ENCODE assay signal across 25 cellular contexts in the genomic region with DNA sequence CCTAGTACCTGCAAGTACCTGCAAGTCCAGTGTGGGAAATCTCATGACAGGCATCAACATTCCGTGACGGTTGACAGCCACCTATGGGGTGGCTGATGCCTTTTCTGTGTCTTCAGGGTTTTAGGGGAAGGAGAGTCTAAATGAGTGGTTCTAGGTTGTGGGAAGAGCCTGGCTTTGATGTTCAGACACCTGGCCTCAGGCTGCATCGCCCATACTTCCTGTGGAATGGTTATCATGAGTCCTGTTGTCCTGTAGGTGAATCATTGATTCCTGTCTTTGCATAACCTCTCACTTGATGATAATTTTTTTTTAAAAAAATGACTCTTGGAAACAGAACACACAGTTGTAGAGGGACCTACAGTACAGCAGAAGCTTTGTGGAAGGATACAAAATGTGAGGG.
"Had no signal": no experiment of that assay in that cellular context is flagged by ENCODE, and none has a peak within 500 bp of the region (broad histone marks: within the 10 kb centered on the region; RNA-seq: fewer than 3 reads in every experiment).

No MANE protein-coding gene starts in this region.

- H3K9me3 ChIP-seq: adrenal gland, body of pancreas, SJCRH30, SK-N-SH had no signal

- H3K4me3 ChIP-seq: adrenal gland, body of pancreas, K562, SJCRH30 had no signal

- H3K9ac ChIP-seq: SK-N-SH had no signal

- H3K4me1 ChIP-seq: SJCRH30 had no signal

- DNase-seq: activated CD4-positive, alpha-beta T cell treated with anti-CD3 and anti-CD28 coated beads, Interleukin-2, amount 10 ng/mL, durations not matched to agents 24 days and 14 days; activated CD4-positive, alpha-beta T cell treated with anti-CD3 and anti-CD28 coated beads, Interleukin-2, amount 50 U/mL, for 4 hours; activated CD8-positive, alpha-beta T cell treated with anti-CD3 and anti-CD28 coated beads for 36 hours; activated gamma-delta T cell treated with Interleukin-2 at 50 U/mL for 16 hours; activated naive CD4-positive, alpha-beta T cell treated with anti-CD3 and anti-CD28 coated beads for 36 hours; activated T-cell treated with anti-CD3 and anti-CD28 coated beads, Interleukin-2, amount 50 U/mL, for 24 hours; body of pancreas; central memory CD4-positive, alpha-beta T cell; NCI-H1105 treated with DMSO at 0.1 percent for 48 hours; NCI-H1436; NCI-H1694; NCI-H1930; NCI-H2081 treated with DMSO at 0.1 percent for 48 hours; NCI-H226; NCI-H524 treated with DMSO at 0.1 percent for 48 hours; SHP77; SJCRH30; SK-N-SH; T-helper 17 cell; T-helper 9 cell had no signal

- H3K27me3 ChIP-seq: adrenal gland, body of pancreas, SJCRH30 had no signal

- ATAC-seq: activated CD8-positive, alpha-beta T cell treated with anti-CD3 and anti-CD28 coated beads for 36 hours; activated naive CD4-positive, alpha-beta T cell treated with anti-CD3 and anti-CD28 coated beads, Interleukin-2, amount 50 U/mL, for 72 hours; body of pancreas; K562; Panc1; T-helper 17 cell had no signal

- FAIRE-seq: astrocyte, K562 had no signal

- H3K36me3 ChIP-seq: adrenal gland, SJCRH30 had no signal

- H3K4me2 ChIP-seq: SK-N-SH had no signal

- H3K27ac ChIP-seq: body of pancreas, SJCRH30 had no signal
